15 cellular contexts compared by ENCODE assay signal in genomic region chr6:162845972-162846371, GRCh38.
DNase-seq lines count a peak whose midpoint lies in the region; ATAC-seq and TF ChIP-seq lines count a peak whose summit lies in the region.
"Had no signal": no experiment of that assay in that cellular context is flagged by ENCODE, and none has a peak within 500 bp of the region (broad histone marks: within the 10 kb centered on the region; RNA-seq: fewer than 3 reads in every experiment).

No MANE protein-coding gene starts in this region.

- intact Hi-C loops in activated T-helper 1 cell treated with anti-CD3 and anti-CD28 coated beads, Interleukin-12 subunit alpha, Interleukin-12 subunit beta, Interleukin-2, Interleukin-4 antibody, amounts not matched to agents 30 ng/mL and 10 ng/mL and 1 ng/mL, durations not matched to agents 14 hours and 24 hours and 36 hours (cut with micrococcal nuclease): no loop called here

- H3K9me3 Mint-ChIP-seq in WTC11: peaks cover 7% of the 10 kb centered on the region
- H3K9me3 Mint-ChIP-seq in neural crest cell: no peaks in the 10 kb centered on the region
- no peaks in the 10 kb centered on the region for H3K9me3 Mint-ChIP-seq in activated T-helper 1 cell treated with anti-CD3 and anti-CD28 coated beads, Interleukin-12 subunit alpha, Interleukin-12 subunit beta, Interleukin-2, Interleukin-4 antibody, amounts not matched to agents 30 ng/mL and 10 ng/mL and 1 ng/mL, durations not matched to agents 14 hours and 24 hours and 36 hours
- H3K9me3 Mint-ChIP-seq: CD4-positive, alpha-beta T cell had no signal

- no peak overlapping the region for H3K4me3 Mint-ChIP-seq in WTC11
- no peak overlapping the region for H3K4me3 Mint-ChIP-seq in neural crest cell
- H3K4me3 Mint-ChIP-seq in activated T-helper 1 cell treated with anti-CD3 and anti-CD28 coated beads, Interleukin-12 subunit alpha, Interleukin-12 subunit beta, Interleukin-2, Interleukin-4 antibody, amounts not matched to agents 30 ng/mL and 10 ng/mL and 1 ng/mL, durations not matched to agents 14 hours and 24 hours and 36 hours: no peak overlapping the region
- H3K4me3 Mint-ChIP-seq: CD4-positive, alpha-beta T cell had no signal

- in situ Hi-C loops in ACHN (cut with HindIII; ENCODE audit: low pct_ligation_motif_present, low pct_unique_long_range_greater_than_20kb, low sequenced_read_pairs): no loop called here

- peaks cover 4% of the 10 kb centered on the region for H3K36me3 Mint-ChIP-seq in WTC11
- H3K36me3 Mint-ChIP-seq in neural crest cell (ENCODE audit: low read depth): peaks cover 3% of the 10 kb centered on the region
- H3K36me3 Mint-ChIP-seq in activated T-helper 1 cell treated with anti-CD3 and anti-CD28 coated beads, Interleukin-12 subunit alpha, Interleukin-12 subunit beta, Interleukin-2, Interleukin-4 antibody, amounts not matched to agents 30 ng/mL and 10 ng/mL and 1 ng/mL, durations not matched to agents 14 hours and 24 hours and 36 hours (ENCODE audit: low read depth): no peaks in the 10 kb centered on the region

- POLR2A ChIA-PET in WTC11 (lab: Charles Lee): no interaction called here

- CTCF ChIA-PET in WTC11 (lab: Charles Lee): no interaction called here

- peaks cover 18% of the 10 kb centered on the region for H3K4me1 Mint-ChIP-seq in WTC11
- peaks cover 4% of the 10 kb centered on the region for H3K4me1 Mint-ChIP-seq in neural crest cell
- no peaks in the 10 kb centered on the region for H3K4me1 Mint-ChIP-seq in activated T-helper 1 cell treated with anti-CD3 and anti-CD28 coated beads, Interleukin-12 subunit alpha, Interleukin-12 subunit beta, Interleukin-2, Interleukin-4 antibody, amounts not matched to agents 30 ng/mL and 10 ng/mL and 1 ng/mL, durations not matched to agents 14 hours and 24 hours and 36 hours (ENCODE audit: low read depth)

- ATAC-seq in WTC11: peak; percentile 66
- ATAC-seq: HCT116 had no signal

- DNase-seq in NCI-H82 (lab: John Stamatoyannopoulos, UW): peak; percentile 45
- no peak for DNase-seq in NCI-H82 treated with DMSO at 0.1 percent for 48 hours (lab: John Stamatoyannopoulos, UW; ENCODE audit: unreplicated experiment)
- DNase-seq in WTC11 (ENCODE audit: low spot score): no peak
- peak; percentile 20 for DNase-seq in iPS-NIHi11 (ENCODE audit: low spot score)
- no peak for DNase-seq in neural crest cell (ENCODE audit: low read depth, low spot score)
- no peak for DNase-seq in H4 (ENCODE audit: low spot score)
- DNase-seq in ACHN: no peak
- DNase-seq in activated T-helper 1 cell treated with anti-CD3 and anti-CD28 coated beads, Interleukin-12 subunit alpha, Interleukin-12 subunit beta, Interleukin-2, Interleukin-4 antibody, amounts not matched to agents 30 ng/mL and 10 ng/mL and 1 ng/mL, durations not matched to agents 14 hours and 24 hours and 36 hours (ENCODE audit: low spot score): no peak
- DNase-seq: C1 segment of cervical spinal cord; Calu3; CD4-positive, alpha-beta T cell; DMS 273 treated with DMSO at 0.1 percent for 48 hours; GM23248; IMR-90 had no signal

- H3K27ac Mint-ChIP-seq in WTC11 (no peak overlapping the region), neural crest cell (ENCODE audit: unreplicated experiment) (peak overlapping the region; percentile 9)
- no peak overlapping the region for H3K27ac Mint-ChIP-seq in activated T-helper 1 cell treated with anti-CD3 and anti-CD28 coated beads, Interleukin-12 subunit alpha, Interleukin-12 subunit beta, Interleukin-2, Interleukin-4 antibody, amounts not matched to agents 30 ng/mL and 10 ng/mL and 1 ng/mL, durations not matched to agents 14 hours and 24 hours and 36 hours
- H3K27ac Mint-ChIP-seq: CD4-positive, alpha-beta T cell had no signal

- no peak for TF ChIP-seq CTCF in WTC11 (IDR thresholded peaks at IDR 0.05)
- TF ChIP-seq CTCF in neural crest cell (conservative IDR thresholded peaks at IDR 0.05): no peak

- no peaks in the 10 kb centered on the region; the same call in 1 of the 2 replicates for H3K27me3 Mint-ChIP-seq in WTC11 (ENCODE audit: low read depth)
- H3K27me3 Mint-ChIP-seq in neural crest cell (ENCODE audit: low read depth): no peaks in the 10 kb centered on the region
- no peaks in the 10 kb centered on the region for H3K27me3 Mint-ChIP-seq in activated T-helper 1 cell treated with anti-CD3 and anti-CD28 coated beads, Interleukin-12 subunit alpha, Interleukin-12 subunit beta, Interleukin-2, Interleukin-4 antibody, amounts not matched to agents 30 ng/mL and 10 ng/mL and 1 ng/mL, durations not matched to agents 14 hours and 24 hours and 36 hours (ENCODE audit: insufficient read depth)
- H3K27me3 Mint-ChIP-seq: CD4-positive, alpha-beta T cell had no signal

TF ChIP-seq in WTC11, 78 proteins besides CTCF, POLR2A, EP300 and RAD21 (continues in another document):
- TF ChIP-seq OVOL2 (CRISPR knock-in tag; IDR thresholded peaks at IDR 0.05; ENCODE audit: borderline replicate concordance): no peak
- no peak for TF ChIP-seq FOXK1 (CRISPR knock-in tag; IDR thresholded peaks at IDR 0.05)
- no peak for TF ChIP-seq CDX4 (CRISPR knock-in tag; IDR thresholded peaks at IDR 0.05; ENCODE audit: borderline replicate concordance)
- no peak for TF ChIP-seq ARID4B (CRISPR knock-in tag; IDR thresholded peaks at IDR 0.05; ENCODE audit: borderline replicate concordance)
- no peak for TF ChIP-seq ATF3 (CRISPR knock-in tag; conservative IDR thresholded peaks at IDR 0.05)
- TF ChIP-seq TEAD4 (CRISPR knock-in tag; IDR thresholded peaks at IDR 0.05): no peak
- TF ChIP-seq NFYB (CRISPR knock-in tag; conservative IDR thresholded peaks at IDR 0.05; ENCODE audit: low read depth): no peak
- TF ChIP-seq TEAD1 (CRISPR knock-in tag; IDR thresholded peaks at IDR 0.05): no peak

Comparison
In these comparisons a context has a peak if more than half of its experiments do, and no peak if none do; other contexts are left out.
1. DNase-seq: peak in NCI-H82 (single experiment) and iPS-NIHi11 (single experiment); none in NCI-H82 treated with DMSO at 0.1 percent for 48 hours (single experiment), WTC11 (single experiment), neural crest cell (single experiment), H4 (single experiment), ACHN (single experiment) and activated T-helper 1 cell treated with anti-CD3 and anti-CD28 coated beads, Interleukin-12 subunit alpha, Interleukin-12 subunit beta, Interleukin-2, Interleukin-4 antibody, amounts not matched to agents 30 ng/mL and 10 ng/mL and 1 ng/mL, durations not matched to agents 14 hours and 24 hours and 36 hours (single experiment).